Comparison of ENCODE assay signal across 1 cellular context in the genomic region with DNA sequence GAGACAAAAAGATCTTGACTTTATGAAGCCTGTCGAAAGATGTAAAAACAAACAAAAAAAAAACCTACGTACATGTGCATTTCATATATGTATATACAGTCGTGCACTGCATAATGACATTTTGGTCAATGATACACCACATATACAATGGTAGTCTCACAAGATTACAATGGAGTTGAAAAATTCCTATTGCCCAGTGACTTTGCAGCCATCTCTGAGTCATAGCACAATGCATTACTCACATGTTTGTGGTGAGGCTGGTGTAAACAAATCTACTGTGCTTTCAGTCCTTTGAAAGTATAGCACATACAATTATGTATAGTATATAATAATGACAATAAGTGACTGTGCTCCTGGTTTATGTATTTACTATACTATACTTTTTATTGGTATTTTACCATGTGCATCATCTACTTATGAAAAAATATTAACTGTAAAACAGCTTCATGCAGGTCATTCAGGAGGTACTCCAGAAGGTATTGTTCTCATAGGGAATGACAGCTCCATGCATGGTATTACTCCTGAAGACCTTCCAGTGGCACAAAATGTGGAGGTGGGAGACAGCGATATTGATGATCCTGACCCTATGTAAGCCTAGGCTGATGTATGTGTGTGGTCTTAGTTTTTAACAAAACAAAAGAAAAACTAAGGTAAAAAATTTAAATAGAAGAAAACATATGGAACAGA.
A peak's percentile ranks its signal among the peaks of the same experiment; 100 is the strongest.
TF ChIP-seq lines count a peak whose summit lies in the region.

No MANE protein-coding gene starts in this region.

TF ChIP-seq in SK-N-SH, 30 proteins besides CTCF, POLR2A, EP300 and RAD21 (continued from another document):
- TF ChIP-seq, protein P1, sequence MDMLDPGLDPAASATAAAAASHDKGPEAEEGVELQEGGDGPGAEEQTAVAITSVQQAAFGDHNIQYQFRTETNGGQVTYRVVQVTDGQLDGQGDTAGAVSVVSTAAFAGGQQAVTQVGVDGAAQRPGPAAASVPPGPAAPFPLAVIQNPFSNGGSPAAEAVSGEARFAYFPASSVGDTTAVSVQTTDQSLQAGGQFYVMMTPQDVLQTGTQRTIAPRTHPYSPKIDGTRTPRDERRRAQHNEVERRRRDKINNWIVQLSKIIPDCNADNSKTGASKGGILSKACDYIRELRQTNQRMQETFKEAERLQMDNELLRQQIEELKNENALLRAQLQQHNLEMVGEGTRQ (IDR thresholded peaks at IDR 0.05; ENCODE audit: borderline replicate concordance, low read depth, low read length) = no peak
- TF ChIP-seq GATA2 (CRISPR knock-in tag; IDR thresholded peaks at IDR 0.05) (no peak), FOXM1 (IDR thresholded peaks at IDR 0.05; ENCODE audit: low read depth) (no peak), NRF1 (IDR thresholded peaks at IDR 0.05; ENCODE audit: low read depth, low read length) (no peak), MXI1 (IDR thresholded peaks at IDR 0.05; ENCODE audit: low read depth, low read length) (no peak), JUND (IDR thresholded peaks at IDR 0.05) (peak; percentile 88), FOSL2 (IDR thresholded peaks at IDR 0.05; ENCODE audit: borderline replicate concordance, low read depth) (peak; percentile 94), RXRA (IDR thresholded peaks at IDR 0.05; ENCODE audit: borderline replicate concordance, low read depth) (peak; percentile 41; the same call in 1 of the 2 replicates), YY1 (IDR thresholded peaks at IDR 0.05; ENCODE audit: low read depth) (no peak), TAF1 (IDR thresholded peaks at IDR 0.05; ENCODE audit: borderline replicate concordance, low read depth, low read length) (no peak), NFIC (IDR thresholded peaks at IDR 0.05; ENCODE audit: borderline replicate concordance) (0 out of 2 replicates have a peak, but pooled peaks have one; percentile 20), GABPA (IDR thresholded peaks at IDR 0.05; ENCODE audit: low read depth) (no peak), RCOR1 (IDR thresholded peaks at IDR 0.05; ENCODE audit: low read length) (no peak), SMC3 (IDR thresholded peaks at IDR 0.05; ENCODE audit: low read depth, low read length) (no peak), TEAD4 (IDR thresholded peaks at IDR 0.05; ENCODE audit: borderline replicate concordance, insufficient read depth) (0 out of 2 replicates have a peak, but pooled peaks have one; percentile 33), MAX (IDR thresholded peaks at IDR 0.05; ENCODE audit: low read depth) (no peak), SIN3A (IDR thresholded peaks at IDR 0.05; ENCODE audit: borderline replicate concordance, low read depth, low read length) (no peak), TCF12 (IDR thresholded peaks at IDR 0.05) (peak; percentile 61; the same call in 1 of the 2 replicates), RFX5 (IDR thresholded peaks at IDR 0.05; ENCODE audit: low read length) (no peak), PBX3 (IDR thresholded peaks at IDR 0.05) (peak; percentile 33; the same call in 1 of the 2 replicates)
- TF ChIP-seq, protein P2, sequence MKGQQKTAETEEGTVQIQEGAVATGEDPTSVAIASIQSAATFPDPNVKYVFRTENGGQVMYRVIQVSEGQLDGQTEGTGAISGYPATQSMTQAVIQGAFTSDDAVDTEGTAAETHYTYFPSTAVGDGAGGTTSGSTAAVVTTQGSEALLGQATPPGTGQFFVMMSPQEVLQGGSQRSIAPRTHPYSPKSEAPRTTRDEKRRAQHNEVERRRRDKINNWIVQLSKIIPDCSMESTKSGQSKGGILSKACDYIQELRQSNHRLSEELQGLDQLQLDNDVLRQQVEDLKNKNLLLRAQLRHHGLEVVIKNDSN (IDR thresholded peaks at IDR 0.05; ENCODE audit: borderline replicate concordance, low read depth) = no peak
- TF ChIP-seq, protein P3, sequence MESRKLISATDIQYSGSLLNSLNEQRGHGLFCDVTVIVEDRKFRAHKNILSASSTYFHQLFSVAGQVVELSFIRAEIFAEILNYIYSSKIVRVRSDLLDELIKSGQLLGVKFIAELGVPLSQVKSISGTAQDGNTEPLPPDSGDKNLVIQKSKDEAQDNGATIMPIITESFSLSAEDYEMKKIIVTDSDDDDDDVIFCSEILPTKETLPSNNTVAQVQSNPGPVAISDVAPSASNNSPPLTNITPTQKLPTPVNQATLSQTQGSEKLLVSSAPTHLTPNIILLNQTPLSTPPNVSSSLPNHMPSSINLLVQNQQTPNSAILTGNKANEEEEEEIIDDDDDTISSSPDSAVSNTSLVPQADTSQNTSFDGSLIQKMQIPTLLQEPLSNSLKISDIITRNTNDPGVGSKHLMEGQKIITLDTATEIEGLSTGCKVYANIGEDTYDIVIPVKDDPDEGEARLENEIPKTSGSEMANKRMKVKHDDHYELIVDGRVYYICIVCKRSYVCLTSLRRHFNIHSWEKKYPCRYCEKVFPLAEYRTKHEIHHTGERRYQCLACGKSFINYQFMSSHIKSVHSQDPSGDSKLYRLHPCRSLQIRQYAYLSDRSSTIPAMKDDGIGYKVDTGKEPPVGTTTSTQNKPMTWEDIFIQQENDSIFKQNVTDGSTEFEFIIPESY (IDR thresholded peaks at IDR 0.05; ENCODE audit: borderline replicate concordance, low read depth) = no peak
- TF ChIP-seq, protein P4, sequence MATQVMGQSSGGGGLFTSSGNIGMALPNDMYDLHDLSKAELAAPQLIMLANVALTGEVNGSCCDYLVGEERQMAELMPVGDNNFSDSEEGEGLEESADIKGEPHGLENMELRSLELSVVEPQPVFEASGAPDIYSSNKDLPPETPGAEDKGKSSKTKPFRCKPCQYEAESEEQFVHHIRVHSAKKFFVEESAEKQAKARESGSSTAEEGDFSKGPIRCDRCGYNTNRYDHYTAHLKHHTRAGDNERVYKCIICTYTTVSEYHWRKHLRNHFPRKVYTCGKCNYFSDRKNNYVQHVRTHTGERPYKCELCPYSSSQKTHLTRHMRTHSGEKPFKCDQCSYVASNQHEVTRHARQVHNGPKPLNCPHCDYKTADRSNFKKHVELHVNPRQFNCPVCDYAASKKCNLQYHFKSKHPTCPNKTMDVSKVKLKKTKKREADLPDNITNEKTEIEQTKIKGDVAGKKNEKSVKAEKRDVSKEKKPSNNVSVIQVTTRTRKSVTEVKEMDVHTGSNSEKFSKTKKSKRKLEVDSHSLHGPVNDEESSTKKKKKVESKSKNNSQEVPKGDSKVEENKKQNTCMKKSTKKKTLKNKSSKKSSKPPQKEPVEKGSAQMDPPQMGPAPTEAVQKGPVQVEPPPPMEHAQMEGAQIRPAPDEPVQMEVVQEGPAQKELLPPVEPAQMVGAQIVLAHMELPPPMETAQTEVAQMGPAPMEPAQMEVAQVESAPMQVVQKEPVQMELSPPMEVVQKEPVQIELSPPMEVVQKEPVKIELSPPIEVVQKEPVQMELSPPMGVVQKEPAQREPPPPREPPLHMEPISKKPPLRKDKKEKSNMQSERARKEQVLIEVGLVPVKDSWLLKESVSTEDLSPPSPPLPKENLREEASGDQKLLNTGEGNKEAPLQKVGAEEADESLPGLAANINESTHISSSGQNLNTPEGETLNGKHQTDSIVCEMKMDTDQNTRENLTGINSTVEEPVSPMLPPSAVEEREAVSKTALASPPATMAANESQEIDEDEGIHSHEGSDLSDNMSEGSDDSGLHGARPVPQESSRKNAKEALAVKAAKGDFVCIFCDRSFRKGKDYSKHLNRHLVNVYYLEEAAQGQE (IDR thresholded peaks at IDR 0.05; ENCODE audit: low read depth, low read length) = no peak
TF ChIP-seq in SK-N-SH: peak in this region for 8.
